8 cellular contexts compared by ENCODE assay signal in genomic region chr14:64971452-64971889, GRCh38. TPM values are rescaled to one million over a fixed set of nuclear protein-coding genes. Genes with fewer than 3 reads are reported as not detected.
A peak's percentile ranks its signal among the peaks of the same experiment; 100 is the strongest.
DNase-seq lines count a peak whose midpoint lies in the region; ATAC-seq and TF ChIP-seq lines count a peak whose summit lies in the region.

No MANE protein-coding gene starts in this region.

- intact Hi-C loops in naive thymus-derived CD4-positive, alpha-beta T cell (cut with micrococcal nuclease) = loop anchor here in 1 of 2 donors (5.0 kb wide), 1 partner anchor 44 kb away; no protein-coding TSS in a partner anchor

- H3K27ac Mint-ChIP-seq in naive thymus-derived CD4-positive, alpha-beta T cell = peak overlapping the region in 7 of 9 donors; percentile 16 to 72 (median 52)

- H3K27me3 Mint-ChIP-seq in naive thymus-derived CD4-positive, alpha-beta T cell = peaks cover 0 to 17% (median 0%) of the 10 kb centered on the region in 5 donors

- H4K20me1 ChIP-seq in KMS-11 (ENCODE audit: insufficient read depth) = no peaks in the 10 kb centered on the region

- H2AFZ ChIP-seq in ACC112 (ENCODE audit: low read length, unreplicated experiment) = peak overlapping the region; percentile 52
- H2AFZ ChIP-seq in KMS-11 (ENCODE audit: low read depth) = peak overlapping the region; percentile 38; the same call in 1 of the 2 replicates

- in situ Hi-C loops in ACHN (cut with HindIII; ENCODE audit: low pct_ligation_motif_present, low pct_unique_long_range_greater_than_20kb, low sequenced_read_pairs) = no loop called here

- POLR2A ChIA-PET in naive thymus-derived CD4-positive, alpha-beta T cell (lab: Charles Lee) = interaction anchor here (1.7 kb wide), 1 partner anchor 15 kb away, joined by 8 read pairs; the partner anchor contains the start of gene FNTB

- H3K4me3 ChIP-seq in ACC112 (ENCODE audit: low read depth, low read length) (peak overlapping the region; percentile 82), KMS-11 (IDR thresholded peaks at IDR 0.05; ENCODE audit: insufficient read depth, low read depth, low read length) (no peak overlapping the region), coronary artery (peak overlapping the region; percentile 86)
- H3K4me3 ChIP-seq in naive thymus-derived CD4-positive, alpha-beta T cell (ENCODE audit: low read length) = peak overlapping the region; percentile 61

- H3K4me1 ChIP-seq in ACC112 (ENCODE audit: control insufficient read depth, insufficient read depth, low read length, unreplicated experiment) (no peaks in the 10 kb centered on the region), KMS-11 (ENCODE audit: low read depth, poor library complexity, severe bottlenecking) (peaks cover 51% of the 10 kb centered on the region)
- peaks cover 0 to 10% of the 10 kb centered on the region in 2 donors for H3K4me1 ChIP-seq in naive thymus-derived CD4-positive, alpha-beta T cell (ENCODE audit: control insufficient read depth in 2 of 2, insufficient read depth in 2 of 2, low read length in 2 of 2)

- CTCF ChIA-PET in naive thymus-derived CD4-positive, alpha-beta T cell (lab: Charles Lee) = interaction anchor here (0.9 kb wide), 1 partner anchor 148 kb away, joined by 3 read pairs; no protein-coding TSS in a partner anchor

- peaks cover 0 to 13% (median 0%) of the 10 kb centered on the region in 5 donors for H3K36me3 Mint-ChIP-seq in naive thymus-derived CD4-positive, alpha-beta T cell

- peak; percentile 5 for ATAC-seq in naive thymus-derived CD4-positive, alpha-beta T cell
- ATAC-seq in GM21619 (IDR thresholded peaks at IDR 0.05; ENCODE audit: unreplicated experiment) = no peak
- no peak for ATAC-seq in GM19397 (IDR thresholded peaks at IDR 0.05; ENCODE audit: unreplicated experiment)

- H3K27me3 ChIP-seq in ACC112 (ENCODE audit: insufficient read depth, low read length) (no peaks in the 10 kb centered on the region), KMS-11 (ENCODE audit: insufficient read depth, low read depth) (no peaks in the 10 kb centered on the region)
- H3K27me3 ChIP-seq in naive thymus-derived CD4-positive, alpha-beta T cell (ENCODE audit: control insufficient read depth in 2 of 2, insufficient read depth in 2 of 2, low read length in 2 of 2) = no peaks in the 10 kb centered on the region

- no peaks in the 10 kb centered on the region for H3K36me3 ChIP-seq in ACC112 (ENCODE audit: insufficient read depth, low read length)
- H3K36me3 ChIP-seq in KMS-11 (ENCODE audit: insufficient read depth) = no peaks in the 10 kb centered on the region
- H3K36me3 ChIP-seq in naive thymus-derived CD4-positive, alpha-beta T cell (ENCODE audit: control insufficient read depth in 2 of 3, insufficient read depth in 3 of 3, low read length in 3 of 3) = no peaks in the 10 kb centered on the region

- TF ChIP-seq CTCF in KMS-11 (conservative IDR thresholded peaks at IDR 0.05; ENCODE audit: low read depth, low read length) = no peak
- no peak for TF ChIP-seq CTCF in coronary artery (IDR thresholded peaks at IDR 0.05)

- H3K4me1 Mint-ChIP-seq in naive thymus-derived CD4-positive, alpha-beta T cell = peaks cover 10 to 38% (median 24%) of the 10 kb centered on the region in 7 donors

- no peaks in the 10 kb centered on the region for H3K9me3 Mint-ChIP-seq in naive thymus-derived CD4-positive, alpha-beta T cell

- H3K4me3 Mint-ChIP-seq in naive thymus-derived CD4-positive, alpha-beta T cell = peak overlapping the region; percentile 64 to 88 (median 78)

- H3K9ac ChIP-seq in KMS-11 = peak overlapping the region; percentile 64; the same call in 1 of the 2 replicates

- no peaks in the 10 kb centered on the region for H3K9me3 ChIP-seq in naive thymus-derived CD4-positive, alpha-beta T cell (ENCODE audit: control insufficient read depth in 2 of 3, low read length in 3 of 3)

- H3K27ac ChIP-seq in ACC112 (ENCODE audit: low read depth, low read length) (no peak overlapping the region), KMS-11 (0 out of 2 replicates have a peak overlapping the region, but pooled peaks have one; percentile 15), coronary artery (peak overlapping the region in 1 of 2 donors; percentile 18)
- peak overlapping the region; percentile 59 for H3K27ac ChIP-seq in naive thymus-derived CD4-positive, alpha-beta T cell (ENCODE audit: low read depth, low read length)

- DNase-seq in coronary artery (ENCODE audit: low spot score) = no peak
- DNase-seq in naive thymus-derived CD4-positive, alpha-beta T cell = no peak
- DNase-seq in ACHN = no peak
- no peak for DNase-seq in germinal center (ENCODE audit: low spot score)

- H3K4me2 ChIP-seq in KMS-11 = peak overlapping the region; percentile 81

- H3K79me2 ChIP-seq in ACC112 (ENCODE audit: control insufficient read depth, insufficient read depth, low read length, unreplicated experiment) (no peaks in the 10 kb centered on the region), KMS-11 (ENCODE audit: insufficient read depth, low read depth) (peaks cover 31% of the 10 kb centered on the region; the same call in 1 of the 2 replicates)

RNA-seq across cellular contexts. Expression of gene RAB15, which starts 0.7 kb away (rescaled TPM):
- 1 to 10 TPM; 4.9 to 7.1 (median 5.9) TPM for total RNA-seq in naive thymus-derived CD4-positive, alpha-beta T cell
- 10 to 100 TPM in 1 of 2 donors, 1 to 10 TPM in 1; 4.7 to 11.1 TPM for polyA plus RNA-seq in naive thymus-derived CD4-positive, alpha-beta T cell

RNA-seq across cellular contexts. Expression of gene FNTB, which starts 15.2 kb away (rescaled TPM):
- 10 to 100 TPM; 10.4 to 19.7 (median 12.9) TPM for total RNA-seq in naive thymus-derived CD4-positive, alpha-beta T cell
- polyA plus RNA-seq in naive thymus-derived CD4-positive, alpha-beta T cell = 1 to 10 TPM; 4.0 to 7.7 TPM

RNA-seq across cellular contexts. Expression of gene GPX2, which starts 28.9 kb away (rescaled TPM):
- not detected for total RNA-seq in naive thymus-derived CD4-positive, alpha-beta T cell
- polyA plus RNA-seq in naive thymus-derived CD4-positive, alpha-beta T cell = not detected

RNA-seq across cellular contexts. Expression of gene CHURC1, which starts 57.2 kb away (rescaled TPM):
- 100 to 1,000 TPM in 2 of 5 experiments, 10 to 100 TPM in 3; 71.9 to 117 (median 80.7) TPM for total RNA-seq in naive thymus-derived CD4-positive, alpha-beta T cell
- 100 to 1,000 TPM; 177 to 204 TPM for polyA plus RNA-seq in naive thymus-derived CD4-positive, alpha-beta T cell
